1 cellular context compared by ENCODE assay signal in genomic region chrX:64976673-64977040, GRCh38.
TF ChIP-seq lines count a peak whose summit lies in the region.

No MANE protein-coding gene starts in this region.

TF ChIP-seq in H1, 55 proteins besides CTCF, POLR2A, EP300 and RAD21:
- TF ChIP-seq CEBPB (IDR thresholded peaks at IDR 0.05; ENCODE audit: low read depth, low read length), result no peak
TF ChIP-seq in H1: peak in this region for 0.
